Comparison of ENCODE assay signal across 9 cellular contexts in the genomic region with DNA sequence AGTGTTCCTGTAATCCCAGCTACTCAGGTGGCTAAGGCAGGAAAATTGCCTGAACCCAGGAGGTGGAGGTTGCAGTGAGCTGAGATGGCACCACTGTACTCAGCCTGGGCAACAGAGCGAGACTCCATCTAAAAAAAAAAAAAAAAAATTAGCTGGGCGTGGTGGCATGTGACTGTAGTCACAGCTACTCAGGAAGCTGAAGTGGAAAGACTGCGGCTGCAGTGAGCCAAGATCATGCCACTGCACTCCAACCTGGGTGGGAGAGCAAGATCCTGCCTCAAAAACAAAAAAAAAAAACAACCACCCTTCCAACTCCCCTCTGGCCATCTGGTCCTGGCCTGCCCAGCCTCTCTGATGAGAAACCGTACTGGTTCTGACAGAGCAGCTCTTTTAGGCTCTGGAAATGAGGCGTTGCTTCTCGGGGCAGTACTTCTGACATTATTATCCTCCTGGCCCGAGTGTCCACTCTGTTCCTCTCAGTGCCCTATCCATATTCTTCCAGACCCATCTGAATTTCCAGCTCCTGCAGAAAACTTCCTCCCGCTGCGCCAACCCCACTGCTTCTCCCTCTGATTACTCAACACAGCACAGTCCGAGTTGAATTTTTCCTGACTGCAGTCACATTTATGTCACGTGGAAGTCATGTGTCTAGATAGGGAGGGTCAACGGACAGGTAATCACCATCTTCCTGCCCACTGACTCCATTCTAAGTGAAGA. TPM values are rescaled to one million over a fixed set of nuclear protein-coding genes. Genes with fewer than 3 reads are reported as not detected.
A peak's percentile ranks its signal among the peaks of the same experiment; 100 is the strongest.
DNase-seq lines count a peak whose midpoint lies in the region; ATAC-seq and TF ChIP-seq lines count a peak whose summit lies in the region.
"Had no signal": no experiment of that assay in that cellular context is flagged by ENCODE, and none has a peak within 500 bp of the region (broad histone marks: within the 10 kb centered on the region; RNA-seq: fewer than 3 reads in every experiment).

No MANE protein-coding gene starts in this region.

- peak overlapping the region in 2 of 6 donors; percentile 4 to 67 for H3K27ac Mint-ChIP-seq in immature natural killer cell

- DNase-seq in AG08395 (ENCODE audit: low spot score) (peak; percentile 89), epithelial cell of esophagus (ENCODE audit: low read depth) (peak; percentile 79), mucosa of descending colon (no peak), A673 (ENCODE audit: low spot score) (no peak), immature natural killer cell (no peak)
- DNase-seq: DMS 273 treated with DMSO at 0.1 percent for 48 hours had no signal

- peaks cover 50% of the 10 kb centered on the region for H3K79me2 ChIP-seq in OCI-LY1 (ENCODE audit: insufficient read depth, low read length)

- POLR2A ChIA-PET in A673 (lab: Charles Lee; ENCODE audit: low non-redundant PET) = interaction anchor here (0.6 kb wide), 1 partner anchor 9 kb away, joined by 4 read pairs; no protein-coding TSS in a partner anchor

- H3K4me1 Mint-ChIP-seq in immature natural killer cell = peaks cover 15 to 22% of the 10 kb centered on the region in 2 donors

- no peaks in the 10 kb centered on the region for H3K9me3 Mint-ChIP-seq in immature natural killer cell

- TF ChIP-seq CTCF in OCI-LY1 (IDR thresholded peaks at IDR 0.05; ENCODE audit: low read length) (no peak), epithelial cell of esophagus (IDR thresholded peaks at IDR 0.05; ENCODE audit: insufficient read depth, low read depth, low read length, missing control alignments) (no peak), mucosa of descending colon (IDR thresholded peaks at IDR 0.05) (no peak), A673 (conservative IDR thresholded peaks at IDR 0.05; ENCODE audit: low read depth, low read length) (no peak)

- ATAC-seq in mucosa of descending colon = peak; percentile 19
- ATAC-seq in GM21619 (IDR thresholded peaks at IDR 0.05; ENCODE audit: unreplicated experiment) = no peak
- no peak for ATAC-seq in HG02852 (IDR thresholded peaks at IDR 0.05; ENCODE audit: unreplicated experiment)

- H3K36me3 ChIP-seq in OCI-LY1 (ENCODE audit: insufficient read depth, low read length) (peaks cover 60% of the 10 kb centered on the region), mucosa of descending colon (ENCODE audit: low read depth) (peaks cover 6% of the 10 kb centered on the region), A673 (ENCODE audit: insufficient read depth, low read length, poor library complexity, severe bottlenecking) (peaks cover 43% of the 10 kb centered on the region)

- no peaks in the 10 kb centered on the region for H3K9me3 ChIP-seq in OCI-LY1 (ENCODE audit: low read length)
- no peaks in the 10 kb centered on the region for H3K9me3 ChIP-seq in mucosa of descending colon
- H3K9me3 ChIP-seq in A673 (ENCODE audit: low read depth, low read length, poor library complexity, severe bottlenecking) = no peaks in the 10 kb centered on the region

- no TSS peak for BruUV-seq in A673 (replicated peaks; lab: Mats Ljungman, UMichigan)

- intact Hi-C loops in mucosa of descending colon (cut with DNase I, micrococcal nuclease) = no loop called here
- intact Hi-C loops in A673 (cut with micrococcal nuclease; ENCODE audit: unreplicated experiment) = no loop called here

- H3K4me1 ChIP-seq in OCI-LY1 (ENCODE audit: insufficient read depth, low read length, severe bottlenecking) (peaks cover 52% of the 10 kb centered on the region), mucosa of descending colon (ENCODE audit: low read depth) (peaks cover 13% of the 10 kb centered on the region), A673 (ENCODE audit: insufficient read depth, low read length, poor library complexity, severe bottlenecking) (no peaks in the 10 kb centered on the region)

- H3K4me3 Mint-ChIP-seq in immature natural killer cell = peak overlapping the region in 1 of 5 donors; percentile 16

- peak overlapping the region; percentile 1; the same call in 1 of the 2 replicates for H3K9ac ChIP-seq in OCI-LY1 (ENCODE audit: low read length)

- H2AFZ ChIP-seq in OCI-LY1 (ENCODE audit: low read length) = no peak overlapping the region

- no peaks in the 10 kb centered on the region for H3K27me3 ChIP-seq in OCI-LY1 (ENCODE audit: insufficient read depth, low read length)
- H3K27me3 ChIP-seq in A673 (replicated peaks; ENCODE audit: insufficient read depth, low read depth, low read length, poor library complexity) = no peaks in the 10 kb centered on the region

- CTCF ChIA-PET in A673 (lab: Charles Lee) = no interaction called here

- H3K27ac ChIP-seq in OCI-LY1 (ENCODE audit: low read depth, low read length, poor library complexity, severe bottlenecking) (peak overlapping the region; percentile 41), A673 (ENCODE audit: low read depth, low read length, poor library complexity, severe bottlenecking) (no peak overlapping the region)

- H3K4me3 ChIP-seq in OCI-LY1 (ENCODE audit: low read depth, low read length, poor library complexity, severe bottlenecking) (no peak overlapping the region), epithelial cell of esophagus (ENCODE audit: low read length) (no peak overlapping the region), mucosa of descending colon (no peak overlapping the region), A673 (ENCODE audit: low read depth, low read length, poor library complexity, severe bottlenecking) (no peak overlapping the region)

- no peaks in the 10 kb centered on the region for H4K20me1 ChIP-seq in OCI-LY1 (ENCODE audit: insufficient read depth, low read length)

- H3K9me2 ChIP-seq in OCI-LY1 (ENCODE audit: low read depth, low read length) = no peaks in the 10 kb centered on the region

- peaks cover 0 to 13% (median 5%) of the 10 kb centered on the region in 3 donors for H3K27me3 Mint-ChIP-seq in immature natural killer cell (ENCODE audit: low read depth in 3 of 3)

- peaks cover 0 to 14% (median 12%) of the 10 kb centered on the region in 3 donors for H3K36me3 Mint-ChIP-seq in immature natural killer cell

- H3K4me2 ChIP-seq in OCI-LY1 (ENCODE audit: low read length) = peak overlapping the region; percentile 37

- H3F3A ChIP-seq in OCI-LY1 (ENCODE audit: insufficient read depth, low read length) = no peaks in the 10 kb centered on the region

RNA-seq across cellular contexts. Expression of gene GGA2, which starts 13.3 kb away (rescaled TPM):
- total RNA-seq in mucosa of descending colon (10 to 100 TPM; 37.9 to 62.6 (median 47.6) TPM), A673 (2021) (126 and 142 TPM in 2 replicates)
- 10 to 100 TPM; 34.1 to 40.0 (median 36.1) TPM for polyA plus RNA-seq in immature natural killer cell

RNA-seq across cellular contexts. Expression of gene COG7, which starts 44.0 kb away (rescaled TPM):
- total RNA-seq in mucosa of descending colon (10 to 100 TPM; 25.4 to 40.5 (median 32.6) TPM), A673 (2021) (33.8 and 40.4 TPM in 2 replicates)
- 10 to 100 TPM in 2 of 3 donors, 1 to 10 TPM in 1; 9.5 to 21.7 (median 12.0) TPM for polyA plus RNA-seq in immature natural killer cell

Comparison
In these comparisons a context has a peak if more than half of its experiments do, and no peak if none do; other contexts are left out.
1. DNase-seq: peak in AG08395 (single experiment) and epithelial cell of esophagus (single experiment); none in mucosa of descending colon (0 of 3), A673 (single experiment) and immature natural killer cell (0 of 3).